In the genomic region with DNA sequence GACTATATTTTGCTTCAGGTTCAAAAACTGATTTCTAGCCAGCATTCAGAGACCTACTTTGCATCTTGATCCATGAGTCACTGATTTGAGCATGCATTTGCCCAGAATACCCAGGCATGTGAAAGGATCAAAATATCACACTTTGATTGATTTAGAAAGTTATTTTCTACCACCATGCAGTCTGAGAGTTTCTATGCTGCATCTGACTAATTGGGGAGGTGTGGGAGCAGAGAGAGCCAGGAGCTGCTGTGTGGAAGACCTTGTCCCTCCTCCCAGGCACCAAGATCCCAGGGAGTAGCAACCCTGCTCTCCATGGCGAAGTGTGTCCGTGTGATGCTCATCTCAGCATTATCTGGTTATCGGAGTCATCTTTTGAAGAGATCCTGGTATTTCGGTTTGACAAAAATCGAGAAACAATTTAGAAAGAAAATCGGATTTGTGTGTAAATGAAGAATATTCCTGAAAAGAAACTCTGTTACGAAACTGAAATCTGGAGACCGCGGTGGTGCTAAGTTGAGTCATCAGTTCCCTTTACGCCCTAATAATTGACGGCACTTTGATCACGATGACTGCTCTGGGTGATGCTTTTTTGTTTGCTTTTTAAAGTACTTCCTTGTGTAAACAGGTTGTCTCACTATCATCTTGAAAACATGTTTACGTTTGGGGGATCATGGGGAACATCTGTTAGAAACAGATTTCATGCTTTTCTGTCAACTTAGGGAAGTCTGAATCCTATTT, we compare ENCODE assay signal across 7 cellular contexts.
A peak's percentile ranks its signal among the peaks of the same experiment; 100 is the strongest.
DNase-seq lines count a peak whose midpoint lies in the region; ATAC-seq and TF ChIP-seq lines count a peak whose summit lies in the region.

No MANE protein-coding gene starts in this region.

- no peaks in the 10 kb centered on the region for H3K27me3 ChIP-seq in brain microvascular endothelial cell (replicated peaks)

- H3K4me3 ChIP-seq in foreskin fibroblast (ENCODE audit: low read depth in 1 of 2, low read length in 2 of 2) (peak overlapping the region in 1 of 2 donors; percentile 42), brain microvascular endothelial cell (ENCODE audit: low read depth, low read length) (no peak overlapping the region)

- in situ Hi-C loops in brain microvascular endothelial cell (cut with HindIII; ENCODE audit: low pct_ligation_motif_present, low sequenced_read_pairs): no loop called here

- H3K27ac ChIP-seq in brain microvascular endothelial cell: no peak overlapping the region

- peak; percentile 66 for ATAC-seq in GM18873 (IDR thresholded peaks at IDR 0.05; ENCODE audit: low FRiP score, unreplicated experiment)
- peak; percentile 73 for ATAC-seq in HG02610 (IDR thresholded peaks at IDR 0.05; ENCODE audit: unreplicated experiment)

- DNase-seq in NCI-H748 treated with DMSO at 0.1 percent for 48 hours (lab: John Stamatoyannopoulos, UW) (peak; percentile 31), foreskin fibroblast (peak; percentile 16 to 68), C1 segment of cervical spinal cord (lab: John Stamatoyannopoulos, UW) (no peak), 8988T (no peak), brain microvascular endothelial cell (no peak)

- no peaks in the 10 kb centered on the region for H3K36me3 ChIP-seq in brain microvascular endothelial cell (replicated peaks)

- no peak for TF ChIP-seq CTCF in foreskin fibroblast (IDR thresholded peaks at IDR 0.05; ENCODE audit: low read depth, low read length)
- no peak for TF ChIP-seq CTCF in brain microvascular endothelial cell (IDR thresholded peaks at IDR 0.05; ENCODE audit: low read depth, low read length, missing control alignments)

Comparison
In these comparisons a context has a peak if more than half of its experiments do, and no peak if none do; other contexts are left out.
1. DNase-seq: peak in NCI-H748 treated with DMSO at 0.1 percent for 48 hours (single experiment) and foreskin fibroblast (2 of 2); none in C1 segment of cervical spinal cord (0 of 14), 8988T (single experiment) and brain microvascular endothelial cell (single experiment).